Comparison of ENCODE assay signal across 9 cellular contexts in the genomic region with DNA sequence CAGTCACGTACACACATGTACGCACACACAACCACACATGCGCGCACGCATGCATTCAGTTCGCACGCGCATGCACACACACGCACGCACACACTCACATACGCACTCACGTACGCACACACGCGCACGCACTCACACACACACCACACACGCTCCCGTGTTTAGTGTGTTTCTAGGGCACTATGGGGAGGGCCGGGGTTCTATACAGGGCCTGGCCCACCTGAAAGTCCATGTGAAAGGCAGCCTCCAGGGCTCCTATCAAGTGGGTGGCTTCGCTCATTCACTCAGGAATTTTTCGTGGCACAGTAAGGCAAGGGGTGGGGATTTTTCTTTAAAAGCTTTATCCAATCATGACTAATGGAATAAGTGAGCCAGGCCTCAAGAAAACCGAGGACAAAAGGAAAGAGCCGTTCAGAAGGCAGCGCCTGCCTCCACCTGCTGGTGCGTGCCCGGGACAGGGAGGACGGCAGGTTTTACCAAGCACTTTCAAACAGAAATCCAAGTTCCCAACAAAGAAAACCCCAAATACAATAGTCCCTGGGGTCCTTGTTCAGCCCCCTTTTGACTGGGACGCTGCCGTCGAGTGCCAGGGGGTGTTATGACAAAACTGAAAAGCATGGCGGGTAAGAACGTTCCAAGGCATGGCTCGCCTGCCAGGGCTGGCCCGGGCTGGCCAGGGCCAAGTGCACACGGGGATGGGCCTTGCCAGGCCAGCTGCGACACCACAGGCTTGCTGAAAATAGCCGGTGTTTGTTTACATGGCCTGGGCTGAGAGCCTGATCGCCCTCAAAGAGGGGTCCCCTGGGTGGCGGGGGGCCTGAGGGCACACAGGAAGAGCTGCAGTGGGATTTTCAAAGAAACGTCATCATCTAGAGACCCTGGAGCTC.
DNase-seq lines count a peak whose midpoint lies in the region; ATAC-seq and TF ChIP-seq lines count a peak whose summit lies in the region.
"Had no signal": no experiment of that assay in that cellular context is flagged by ENCODE, and none has a peak within 500 bp of the region (broad histone marks: within the 10 kb centered on the region; RNA-seq: fewer than 3 reads in every experiment).

No MANE protein-coding gene starts in this region.

- H3K36me3 Mint-ChIP-seq in activated naive CD4-positive, alpha-beta T cell treated with anti-CD3 and anti-CD28 coated beads, Interleukin-2, amount 50 U/mL, for 24 hours = peaks cover 7% of the 10 kb centered on the region
- H3K36me3 Mint-ChIP-seq in stimulated activated memory B cell treated with anti-CD40 and anti-IgM and Interleukin-4, amounts not matched to agents 10 μg/mL and 1 μg/mL and 100 μg/mL, for 72 hours = no peaks in the 10 kb centered on the region

- intact Hi-C loops in dorsolateral prefrontal cortex (cut with DNase I) = loop anchor here in 1 of 2 donors (5.0 kb wide), 1 partner anchor 49 kb away; no protein-coding TSS in a partner anchor
- intact Hi-C loops in uterus (cut with DNase I; ENCODE audit: low total_unique reads) = no loop called here

- TF ChIP-seq CTCF in dorsolateral prefrontal cortex (IDR thresholded peaks at IDR 0.05 in 54 of 56, conservative IDR thresholded peaks at IDR 0.05 in 2 of 56; ENCODE audit: low read depth in 1 of 56, partially characterized antibody in 56 of 56) (peak in 2 of 56 donors; percentile 8 to 11), uterus (IDR thresholded peaks at IDR 0.05) (no peak)

- H3K4me3 ChIP-seq in dorsolateral prefrontal cortex (peak overlapping the region in 4 of 59 donors; percentile 12 to 28 (median 16)), uterus (no peak overlapping the region)

- no peaks in the 10 kb centered on the region for H3K4me1 ChIP-seq in uterus

- no peaks in the 10 kb centered on the region for H3K27me3 Mint-ChIP-seq in activated naive CD4-positive, alpha-beta T cell treated with anti-CD3 and anti-CD28 coated beads, Interleukin-2, amount 50 U/mL, for 24 hours
- peaks cover 22% of the 10 kb centered on the region for H3K27me3 Mint-ChIP-seq in stimulated activated memory B cell treated with anti-CD40 and anti-IgM and Interleukin-4, amounts not matched to agents 10 μg/mL and 1 μg/mL and 100 μg/mL, for 72 hours

- no peak for ATAC-seq in stimulated activated memory B cell treated with anti-CD40 and anti-IgM and Interleukin-4, amounts not matched to agents 10 μg/mL and 1 μg/mL and 100 μg/mL, for 72 hours

- H3K27me3 ChIP-seq in dorsolateral prefrontal cortex (no peaks in the 10 kb centered on the region), uterus (no peaks in the 10 kb centered on the region)

- H3K27ac ChIP-seq in dorsolateral prefrontal cortex (peak overlapping the region; percentile 71 to 99 (median 94)), uterus (peak overlapping the region; percentile 3 to 79)

- peak overlapping the region; percentile 49 for H3K27ac Mint-ChIP-seq in activated naive CD4-positive, alpha-beta T cell treated with anti-CD3 and anti-CD28 coated beads, Interleukin-2, amount 50 U/mL, for 24 hours
- no peak overlapping the region for H3K27ac Mint-ChIP-seq in stimulated activated memory B cell treated with anti-CD40 and anti-IgM and Interleukin-4, amounts not matched to agents 10 μg/mL and 1 μg/mL and 100 μg/mL, for 72 hours

- no peaks in the 10 kb centered on the region for H3K36me3 ChIP-seq in uterus

- no peak overlapping the region for H3K4me3 Mint-ChIP-seq in activated naive CD4-positive, alpha-beta T cell treated with anti-CD3 and anti-CD28 coated beads, Interleukin-2, amount 50 U/mL, for 24 hours
- no peak overlapping the region for H3K4me3 Mint-ChIP-seq in stimulated activated memory B cell treated with anti-CD40 and anti-IgM and Interleukin-4, amounts not matched to agents 10 μg/mL and 1 μg/mL and 100 μg/mL, for 72 hours

- H3K4me1 Mint-ChIP-seq in activated naive CD4-positive, alpha-beta T cell treated with anti-CD3 and anti-CD28 coated beads, Interleukin-2, amount 50 U/mL, for 24 hours = peaks cover 81% of the 10 kb centered on the region
- H3K4me1 Mint-ChIP-seq in stimulated activated memory B cell treated with anti-CD40 and anti-IgM and Interleukin-4, amounts not matched to agents 10 μg/mL and 1 μg/mL and 100 μg/mL, for 72 hours = peaks cover 82% of the 10 kb centered on the region

- H3K9me3 ChIP-seq in uterus = no peaks in the 10 kb centered on the region

- no peaks in the 10 kb centered on the region for H3K9me3 Mint-ChIP-seq in activated naive CD4-positive, alpha-beta T cell treated with anti-CD3 and anti-CD28 coated beads, Interleukin-2, amount 50 U/mL, for 24 hours
- no peaks in the 10 kb centered on the region for H3K9me3 Mint-ChIP-seq in stimulated activated memory B cell treated with anti-CD40 and anti-IgM and Interleukin-4, amounts not matched to agents 10 μg/mL and 1 μg/mL and 100 μg/mL, for 72 hours

- no peak for TF ChIP-seq POLR2A in uterus (IDR thresholded peaks at IDR 0.05)

- DNase-seq in activated naive CD4-positive, alpha-beta T cell treated with Interleukin-2 at 50 U/mL for 16 hours = no peak
- DNase-seq in dorsolateral prefrontal cortex (peak in 8 of 10 donors; percentile 26 to 77 (median 52)), mesenteric fat pad (ENCODE audit: low spot score) (peak; percentile 81), uterus (peak; percentile 11 to 14), NCI-H526 treated with DMSO at 0.1 percent for 48 hours (lab: John Stamatoyannopoulos, UW) (no peak), AML-193 (lab: John Stamatoyannopoulos, UW) (no peak)
- DNase-seq: DMS 273 treated with DMSO at 0.1 percent for 48 hours had no signal

Comparison
In these comparisons a context has a peak if more than half of its experiments do, and no peak if none do; other contexts are left out.
1. DNase-seq: peak in dorsolateral prefrontal cortex (8 of 10), mesenteric fat pad (single experiment) and uterus (2 of 2); none in activated naive CD4-positive, alpha-beta T cell treated with Interleukin-2 at 50 U/mL for 16 hours (single experiment), NCI-H526 treated with DMSO at 0.1 percent for 48 hours (single experiment) and AML-193 (0 of 2).